Comparison of ENCODE assay signal across 26 cellular contexts in the genomic region with DNA sequence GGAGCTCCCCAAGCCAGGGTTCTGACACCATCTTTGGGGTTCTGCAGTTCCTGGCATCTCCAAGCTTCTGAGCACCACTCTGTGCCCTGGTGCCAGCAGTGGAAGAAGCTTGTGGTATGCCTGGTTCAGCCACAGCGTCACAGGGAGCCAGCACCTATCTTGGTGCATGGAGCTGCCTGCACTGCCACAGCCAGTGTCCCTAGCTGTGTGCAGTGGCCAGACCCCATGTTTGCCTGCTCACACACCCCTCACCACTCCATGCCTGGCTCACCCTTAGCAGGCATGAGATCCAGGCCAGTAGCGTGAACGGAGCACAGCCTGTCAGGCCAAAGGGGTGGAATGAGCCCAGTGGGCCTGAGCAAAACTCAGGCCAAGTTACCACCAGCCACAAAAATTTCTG.
"Had no signal": no experiment of that assay in that cellular context is flagged by ENCODE, and none has a peak within 500 bp of the region (broad histone marks: within the 10 kb centered on the region; RNA-seq: fewer than 3 reads in every experiment).

No MANE protein-coding gene starts in this region.

- DNase-seq: activated CD4-positive, alpha-beta memory T cell treated with anti-CD3 and anti-CD28 coated beads for 36 hours; activated CD4-positive, alpha-beta T cell treated with anti-CD3 and anti-CD28 coated beads for 36 hours; activated CD4-positive, alpha-beta T cell treated with anti-CD3 and anti-CD28 coated beads, Interleukin-2, amount 10 ng/mL, durations not matched to agents 24 days and 14 days; activated CD4-positive, CD25-positive, alpha-beta regulatory T cell; activated CD4-positive, CD25-positive, alpha-beta regulatory T cell treated with anti-CD3 and anti-CD28 coated beads, Interleukin-2, amount 50 U/mL, for 72 hours; activated CD8-positive, alpha-beta T cell treated with anti-CD3 and anti-CD28 coated beads, Interleukin-2, amount 10 ng/mL, durations not matched to agents 7 days and 5 days; activated effector memory CD4-positive, alpha-beta T cell treated with Interleukin-2 at 50 U/mL for 16 hours; activated gamma-delta T cell treated with Interleukin-2 at 50 U/mL for 16 hours; activated naive CD4-positive, alpha-beta T cell treated with anti-CD3 and anti-CD28 coated beads, Interleukin-2, amount 50 U/mL, for 16 hours; activated naive CD4-positive, alpha-beta T cell treated with Interleukin-2 at 50 U/mL for 16 hours; activated T-cell treated with anti-CD3 and anti-CD28 coated beads, Interleukin-2, amount 50 U/mL, for 4 hours; amniotic stem cell; anterior cingulate cortex; body of pancreas; caudate nucleus; cortex of kidney; dermis blood vessel endothelial cell; effector CD4-positive, alpha-beta T cell; effector memory CD8-positive, alpha-beta T cell; erythroblast; foreskin keratinocyte; gastrocnemius medialis; T-helper 2 cell had no signal

- H3K27me3 ChIP-seq: body of pancreas, esophagus muscularis mucosa, foreskin keratinocyte, gastrocnemius medialis had no signal

- H3K9me3 Mint-ChIP-seq: activated CD4-positive, alpha-beta T cell treated with anti-CD3 and anti-CD28 coated beads, Interleukin-2, amount 10 ng/mL, durations not matched to agents 24 days and 14 days; activated T-helper 17 cell treated with anti-CD3 and anti-CD28 coated beads, Interleukin-2, amount 50 U/mL, for 72 hours had no signal

- H3K4me1 Mint-ChIP-seq: activated CD4-positive, alpha-beta T cell treated with anti-CD3 and anti-CD28 coated beads for 36 hours; activated CD4-positive, alpha-beta T cell treated with anti-CD3 and anti-CD28 coated beads, Interleukin-2, amount 10 ng/mL, durations not matched to agents 24 days and 14 days; activated T-helper 17 cell treated with anti-CD3 and anti-CD28 coated beads, Interleukin-2, amount 50 U/mL, for 72 hours had no signal

- H3K4me3 ChIP-seq: body of pancreas, esophagus muscularis mucosa, gastrocnemius medialis had no signal

- H3K27ac Mint-ChIP-seq: activated CD4-positive, alpha-beta memory T cell treated with anti-CD3 and anti-CD28 coated beads for 36 hours; activated CD4-positive, alpha-beta T cell treated with anti-CD3 and anti-CD28 coated beads for 36 hours; activated CD4-positive, alpha-beta T cell treated with anti-CD3 and anti-CD28 coated beads, Interleukin-2, amount 10 ng/mL, durations not matched to agents 24 days and 14 days; activated CD8-positive, alpha-beta T cell treated with anti-CD3 and anti-CD28 coated beads, Interleukin-2, amount 10 ng/mL, durations not matched to agents 7 days and 5 days; activated naive CD8-positive, alpha-beta T cell; activated T-helper 17 cell treated with anti-CD3 and anti-CD28 coated beads, Interleukin-2, amount 50 U/mL, for 72 hours; effector memory CD8-positive, alpha-beta T cell had no signal

- H3K36me3 Mint-ChIP-seq: activated CD4-positive, alpha-beta memory T cell treated with anti-CD3 and anti-CD28 coated beads for 36 hours; activated naive CD8-positive, alpha-beta T cell had no signal

- ATAC-seq: activated CD4-positive, alpha-beta T cell treated with anti-CD3 and anti-CD28 coated beads for 36 hours; activated CD8-positive, alpha-beta T cell treated with anti-CD3 and anti-CD28 coated beads, Interleukin-2, amount 10 ng/mL, durations not matched to agents 7 days and 5 days; activated T-cell treated with anti-CD3 and anti-CD28 coated beads, Interleukin-2, amount 50 U/mL, for 4 hours; activated T-helper 17 cell treated with anti-CD3 and anti-CD28 coated beads, Interleukin-2, amount 50 U/mL, for 72 hours; body of pancreas; effector memory CD8-positive, alpha-beta T cell; foreskin keratinocyte; gastrocnemius medialis had no signal

- H3K9me3 ChIP-seq: body of pancreas, esophagus muscularis mucosa, gastrocnemius medialis had no signal

- H3K4me1 ChIP-seq: body of pancreas, esophagus muscularis mucosa, foreskin keratinocyte, gastrocnemius medialis had no signal

- H3K4me3 Mint-ChIP-seq: activated CD4-positive, alpha-beta memory T cell treated with anti-CD3 and anti-CD28 coated beads for 36 hours; activated CD4-positive, alpha-beta T cell treated with anti-CD3 and anti-CD28 coated beads for 36 hours; activated CD4-positive, alpha-beta T cell treated with anti-CD3 and anti-CD28 coated beads, Interleukin-2, amount 10 ng/mL, durations not matched to agents 24 days and 14 days; activated CD8-positive, alpha-beta T cell treated with anti-CD3 and anti-CD28 coated beads, Interleukin-2, amount 10 ng/mL, durations not matched to agents 7 days and 5 days; activated naive CD8-positive, alpha-beta T cell; activated T-cell treated with anti-CD3 and anti-CD28 coated beads, Interleukin-2, amount 50 U/mL, for 4 hours; activated T-helper 17 cell treated with anti-CD3 and anti-CD28 coated beads, Interleukin-2, amount 50 U/mL, for 72 hours; effector memory CD8-positive, alpha-beta T cell had no signal

- H3K27ac ChIP-seq: body of pancreas, esophagus muscularis mucosa, foreskin keratinocyte, gastrocnemius medialis had no signal

- H3K27me3 Mint-ChIP-seq: activated CD4-positive, alpha-beta memory T cell treated with anti-CD3 and anti-CD28 coated beads for 36 hours; activated CD4-positive, alpha-beta T cell treated with anti-CD3 and anti-CD28 coated beads for 36 hours; activated CD4-positive, alpha-beta T cell treated with anti-CD3 and anti-CD28 coated beads, Interleukin-2, amount 10 ng/mL, durations not matched to agents 24 days and 14 days; activated naive CD8-positive, alpha-beta T cell; activated T-helper 17 cell treated with anti-CD3 and anti-CD28 coated beads, Interleukin-2, amount 50 U/mL, for 72 hours; effector memory CD8-positive, alpha-beta T cell had no signal

- H3K36me3 ChIP-seq: esophagus muscularis mucosa, gastrocnemius medialis had no signal
